16 cellular contexts compared by ENCODE assay signal in genomic region chr5:72949481-72949880, GRCh38.
"Had no signal": no experiment of that assay in that cellular context is flagged by ENCODE, and none has a peak within 500 bp of the region (broad histone marks: within the 10 kb centered on the region; RNA-seq: fewer than 3 reads in every experiment).

No MANE protein-coding gene starts in this region.

- H3K9me3 ChIP-seq: heart right ventricle, left ventricle myocardium inferior, stomach, thoracic aorta had no signal

- H3K27me3 ChIP-seq: heart right ventricle, stomach had no signal

- H3K27ac ChIP-seq: heart right ventricle, left ventricle myocardium inferior, skin epidermis, stomach, thoracic aorta, VCaP had no signal

- H3K4me3 ChIP-seq: heart right ventricle, left ventricle myocardium inferior, skin epidermis, stomach, thoracic aorta had no signal

- H3K36me3 ChIP-seq: heart right ventricle, left ventricle myocardium inferior, stomach, thoracic aorta had no signal

- ATAC-seq: activated CD4-positive, alpha-beta T cell treated with anti-CD3 and anti-CD28 coated beads for 36 hours; heart right ventricle; T-cell had no signal

- DNase-seq: activated CD4-positive, alpha-beta memory T cell treated with anti-CD3 and anti-CD28 coated beads, Interleukin-2, amount 10 ng/mL, durations not matched to agents 7 days and 5 days; activated CD4-positive, alpha-beta T cell treated with anti-CD3 and anti-CD28 coated beads for 36 hours; activated gamma-delta T cell; activated naive CD8-positive, alpha-beta T cell treated with anti-CD3 and anti-CD28 coated beads for 36 hours; activated T-cell treated with anti-CD3 and anti-CD28 coated beads, Interleukin-2, amount 50 U/mL, for 48 hours; anterior cingulate cortex; heart right ventricle; islet precursor cell; left ventricle myocardium inferior; naive B cell; stomach; T-cell; T1000 had no signal
